ENCODE assay signal across 39 cellular contexts in the genomic region with DNA sequence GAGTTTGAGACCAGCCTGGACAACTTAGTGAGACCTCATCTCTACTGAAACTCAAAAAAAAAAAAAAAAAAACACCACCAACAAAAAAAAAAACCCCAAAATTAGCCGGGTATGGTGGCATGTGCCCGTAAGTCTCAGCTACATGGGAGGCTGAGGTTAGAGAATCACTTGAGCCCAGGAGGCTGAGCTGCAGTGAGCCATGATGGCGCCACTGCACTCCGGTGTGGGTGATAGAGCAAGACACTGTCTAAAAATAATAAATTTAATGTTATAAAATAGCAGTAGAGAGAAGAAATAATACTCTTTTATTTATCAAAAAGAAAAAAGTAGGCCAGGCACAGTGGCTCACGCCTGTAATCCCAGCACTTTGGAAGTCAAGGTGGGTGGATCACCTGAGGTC.
"Had no signal": no experiment of that assay in that cellular context is flagged by ENCODE, and none has a peak within 500 bp of the region (broad histone marks: within the 10 kb centered on the region; RNA-seq: fewer than 3 reads in every experiment).

No MANE protein-coding gene starts in this region.

- H3K9me3 ChIP-seq: adrenal gland, ascending aorta, body of pancreas, breast epithelium had no signal

- H3K27ac ChIP-seq: adrenal gland, ascending aorta, body of pancreas, brain microvascular endothelial cell, breast epithelium, cardiac muscle cell had no signal

- FAIRE-seq: astrocyte, bronchial epithelial cell, colon had no signal

- H3K27ac Mint-ChIP-seq: activated naive CD4-positive, alpha-beta T cell treated with anti-CD3 and anti-CD28 coated beads for 36 hours; activated naive CD4-positive, alpha-beta T cell treated with anti-CD3 and anti-CD28 coated beads, Interleukin-2, amount 50 U/mL, for 24 hours; activated naive CD4-positive, alpha-beta T cell treated with anti-CD3 and anti-CD28 coated beads, Interleukin-2, amount 50 U/mL, for 72 hours; activated naive CD8-positive, alpha-beta T cell; activated naive CD8-positive, alpha-beta T cell treated with anti-CD3 and anti-CD28 coated beads for 36 hours; activated naive CD8-positive, alpha-beta T cell treated with anti-CD3 and anti-CD28 coated beads, Interleukin-2, amount 10 ng/mL, durations not matched to agents 7 days and 5 days; activated naive CD8-positive, alpha-beta T cell treated with anti-CD3 and anti-CD28 coated beads, Interleukin-2, amount 50 U/mL, for 24 hours; activated T-cell treated with anti-CD3 and anti-CD28 coated beads, Interleukin-2, amount 50 U/mL, for 72 hours; activated T-helper 1 cell treated with anti-CD3 and anti-CD28 coated beads, Interleukin-12 subunit alpha, Interleukin-12 subunit beta, Interleukin-2, Interleukin-4 antibody, amounts not matched to agents 30 ng/mL and 10 ng/mL and 1 ng/mL, durations not matched to agents 14 hours and 24 hours and 36 hours; activated T-helper 17 cell treated with anti-CD3 and anti-CD28 coated beads, Interleukin-2, amount 50 U/mL, for 72 hours; activated T-helper 2 cell treated with anti-CD3 and anti-CD28 coated beads, Interferon-gamma antibody, Interleukin-2, Interleukin-4, amounts not matched to agents 10 μg/mL and 5 μg/mL and 100 μg/mL, durations not matched to agents 14 hours and 24 hours and 36 hours; brain had no signal

- H3K27me3 ChIP-seq: adrenal gland, ascending aorta, body of pancreas, brain microvascular endothelial cell, breast epithelium, cardiac muscle cell had no signal

- H3K4me1 Mint-ChIP-seq: activated naive CD4-positive, alpha-beta T cell treated with anti-CD3 and anti-CD28 coated beads, Interleukin-2, amount 10 ng/mL, durations not matched to agents 7 days and 5 days; activated naive CD4-positive, alpha-beta T cell treated with anti-CD3 and anti-CD28 coated beads, Interleukin-2, amount 50 U/mL, for 24 hours; activated naive CD8-positive, alpha-beta T cell treated with anti-CD3 and anti-CD28 coated beads for 36 hours; activated naive CD8-positive, alpha-beta T cell treated with anti-CD3 and anti-CD28 coated beads, Interleukin-2, amount 10 ng/mL, durations not matched to agents 7 days and 5 days; activated naive CD8-positive, alpha-beta T cell treated with anti-CD3 and anti-CD28 coated beads, Interleukin-2, amount 50 U/mL, for 24 hours; activated T-helper 17 cell treated with anti-CD3 and anti-CD28 coated beads, Interleukin-2, amount 50 U/mL, for 72 hours; central memory CD8-positive, alpha-beta T cell had no signal

- DNase-seq: activated effector memory CD4-positive, alpha-beta T cell treated with anti-CD3 and anti-CD28 coated beads, Interleukin-2, amount 50 U/mL, for 16 hours; activated effector memory CD4-positive, alpha-beta T cell treated with Interleukin-2 at 50 U/mL for 16 hours; activated gamma-delta T cell; activated gamma-delta T cell treated with Interleukin-2 at 50 U/mL for 16 hours; activated naive CD4-positive, alpha-beta T cell; activated naive CD4-positive, alpha-beta T cell treated with anti-CD3 and anti-CD28 coated beads for 36 hours; activated naive CD4-positive, alpha-beta T cell treated with anti-CD3 and anti-CD28 coated beads, Interleukin-2, amount 10 ng/mL, durations not matched to agents 7 days and 5 days; activated naive CD4-positive, alpha-beta T cell treated with anti-CD3 and anti-CD28 coated beads, Interleukin-2, amount 50 U/mL, for 16 hours; activated naive CD4-positive, alpha-beta T cell treated with Interleukin-2 at 50 U/mL for 16 hours; activated naive CD8-positive, alpha-beta T cell treated with anti-CD3 and anti-CD28 coated beads for 36 hours; activated naive CD8-positive, alpha-beta T cell treated with anti-CD3 and anti-CD28 coated beads, Interleukin-2, amount 10 ng/mL, durations not matched to agents 7 days and 5 days; activated naive CD8-positive, alpha-beta T cell treated with anti-CD3 and anti-CD28 coated beads, Interleukin-2, amount 50 U/mL, for 24 hours; activated T-cell treated with anti-CD3 and anti-CD28 coated beads, Interleukin-2, amount 50 U/mL, for 4 hours; activated T-cell treated with anti-CD3 and anti-CD28 coated beads, Interleukin-2, amount 50 U/mL, for 48 hours; activated T-cell treated with anti-CD3 and anti-CD28 coated beads, Interleukin-2, amount 50 U/mL, for 72 hours; adrenal gland; amniotic stem cell; amygdala; anterior cingulate cortex; aorta; body of pancreas; brain microvascular endothelial cell; caudate nucleus; central memory CD4-positive, alpha-beta T cell; cerebellar nuclear complex had no signal

- H3K4me3 ChIP-seq: adrenal gland, ascending aorta, body of pancreas, breast epithelium, cardiac muscle cell had no signal

- H3K4me1 ChIP-seq: adrenal gland, ascending aorta, body of pancreas, breast epithelium had no signal

- H3K27me3 Mint-ChIP-seq: activated naive CD4-positive, alpha-beta T cell treated with anti-CD3 and anti-CD28 coated beads, Interleukin-2, amount 10 ng/mL, durations not matched to agents 7 days and 5 days; activated naive CD4-positive, alpha-beta T cell treated with anti-CD3 and anti-CD28 coated beads, Interleukin-2, amount 50 U/mL, for 24 hours; activated naive CD8-positive, alpha-beta T cell; activated naive CD8-positive, alpha-beta T cell treated with anti-CD3 and anti-CD28 coated beads for 36 hours; activated naive CD8-positive, alpha-beta T cell treated with anti-CD3 and anti-CD28 coated beads, Interleukin-2, amount 10 ng/mL, durations not matched to agents 7 days and 5 days; activated naive CD8-positive, alpha-beta T cell treated with anti-CD3 and anti-CD28 coated beads, Interleukin-2, amount 50 U/mL, for 24 hours; activated T-helper 17 cell treated with anti-CD3 and anti-CD28 coated beads, Interleukin-2, amount 50 U/mL, for 72 hours; central memory CD8-positive, alpha-beta T cell had no signal

- ATAC-seq: activated naive CD4-positive, alpha-beta T cell treated with anti-CD3 and anti-CD28 coated beads, Interleukin-2, amount 50 U/mL, for 72 hours; activated naive CD8-positive, alpha-beta T cell treated with anti-CD3 and anti-CD28 coated beads, Interleukin-2, amount 50 U/mL, for 24 hours; activated T-cell treated with anti-CD3 and anti-CD28 coated beads, Interleukin-2, amount 50 U/mL, for 4 hours; activated T-cell treated with anti-CD3 and anti-CD28 coated beads, Interleukin-2, amount 50 U/mL, for 72 hours; activated T-helper 17 cell treated with anti-CD3 and anti-CD28 coated beads, Interleukin-2, amount 50 U/mL, for 72 hours; body of pancreas had no signal

- H3K36me3 ChIP-seq: adrenal gland, breast epithelium had no signal

- H3K4me3 Mint-ChIP-seq: activated naive CD4-positive, alpha-beta T cell treated with anti-CD3 and anti-CD28 coated beads for 36 hours; activated naive CD4-positive, alpha-beta T cell treated with anti-CD3 and anti-CD28 coated beads, Interleukin-2, amount 10 ng/mL, durations not matched to agents 7 days and 5 days; activated naive CD4-positive, alpha-beta T cell treated with anti-CD3 and anti-CD28 coated beads, Interleukin-2, amount 50 U/mL, for 24 hours; activated naive CD8-positive, alpha-beta T cell; activated naive CD8-positive, alpha-beta T cell treated with anti-CD3 and anti-CD28 coated beads for 36 hours; activated naive CD8-positive, alpha-beta T cell treated with anti-CD3 and anti-CD28 coated beads, Interleukin-2, amount 10 ng/mL, durations not matched to agents 7 days and 5 days; activated naive CD8-positive, alpha-beta T cell treated with anti-CD3 and anti-CD28 coated beads, Interleukin-2, amount 50 U/mL, for 24 hours; activated T-cell treated with anti-CD3 and anti-CD28 coated beads, Interleukin-2, amount 50 U/mL, for 4 hours; activated T-cell treated with anti-CD3 and anti-CD28 coated beads, Interleukin-2, amount 50 U/mL, for 72 hours; activated T-helper 1 cell treated with anti-CD3 and anti-CD28 coated beads, Interleukin-12 subunit alpha, Interleukin-12 subunit beta, Interleukin-2, Interleukin-4 antibody, amounts not matched to agents 30 ng/mL and 10 ng/mL and 1 ng/mL, durations not matched to agents 14 hours and 24 hours and 36 hours; activated T-helper 17 cell treated with anti-CD3 and anti-CD28 coated beads, Interleukin-2, amount 50 U/mL, for 72 hours; brain; central memory CD8-positive, alpha-beta T cell had no signal
